15 cellular contexts compared by ENCODE assay signal in the genomic region with DNA sequence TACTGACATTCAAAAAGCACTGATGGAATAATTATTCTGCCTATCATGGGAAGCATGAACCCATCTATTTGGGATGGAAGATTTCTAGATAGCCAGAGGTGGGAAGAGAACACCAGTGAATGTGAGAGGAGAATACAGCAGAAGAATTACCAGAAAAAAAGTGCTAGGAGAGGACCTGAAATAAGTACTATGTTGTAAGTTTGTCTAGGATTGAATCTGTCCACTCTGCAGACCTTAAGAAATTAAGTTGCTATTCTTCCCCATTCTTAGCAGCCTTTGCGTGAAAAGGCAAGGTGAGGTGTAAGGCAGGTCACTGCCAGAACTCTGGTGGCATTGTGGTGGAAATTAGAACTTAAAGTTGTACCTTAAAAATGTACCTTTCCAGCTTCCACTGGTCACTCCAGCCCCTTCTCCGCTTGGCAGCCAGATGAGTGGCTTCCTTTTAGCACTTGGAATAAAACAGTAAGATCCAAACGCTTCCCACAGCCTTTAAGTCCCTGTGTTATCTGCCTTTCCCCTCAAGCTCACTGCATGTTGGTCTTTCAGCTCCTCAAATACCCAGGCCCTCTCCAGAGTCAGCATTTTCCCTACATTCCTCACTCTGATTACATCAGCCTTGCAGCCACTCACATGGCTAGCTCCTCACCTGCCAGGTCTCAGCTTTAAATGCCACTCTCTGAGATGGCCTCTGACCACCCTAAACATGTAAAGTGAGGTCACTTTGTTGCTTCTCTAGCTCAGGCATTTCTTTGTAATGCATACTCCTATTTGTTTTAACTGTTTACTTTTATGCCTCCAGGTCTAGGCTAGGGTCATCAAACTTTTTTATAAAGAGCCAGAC.
DNase-seq lines count a peak whose midpoint lies in the region; ATAC-seq and TF ChIP-seq lines count a peak whose summit lies in the region.
"Had no signal": no experiment of that assay in that cellular context is flagged by ENCODE, and none has a peak within 500 bp of the region (broad histone marks: within the 10 kb centered on the region; RNA-seq: fewer than 3 reads in every experiment).

No MANE protein-coding gene starts in this region.

- H3K79me2 ChIP-seq in HCT116 (ENCODE audit: insufficient read depth, low read length) = peaks cover 28% of the 10 kb centered on the region

- TF ChIP-seq CTCF in C4-2B (conservative IDR thresholded peaks at IDR 0.05) = no peak
- no peak for TF ChIP-seq CTCF in HCT116 (IDR thresholded peaks at IDR 0.05 in 2 of 3, conservative IDR thresholded peaks at IDR 0.05 in 1 of 3; ENCODE audit: borderline replicate concordance in 1 of 3, insufficient read depth in 1 of 3, low read depth in 2 of 3, low read length in 2 of 3)

- H4K20me1 ChIP-seq in HCT116 (ENCODE audit: insufficient read depth) = peaks cover 38% of the 10 kb centered on the region; the same call in 1 of the 2 replicates

- H3K36me3 Mint-ChIP-seq in activated T-helper 1 cell treated with anti-CD3 and anti-CD28 coated beads, Interleukin-12 subunit alpha, Interleukin-12 subunit beta, Interleukin-2, Interleukin-4 antibody, amounts not matched to agents 30 ng/mL and 10 ng/mL and 1 ng/mL, durations not matched to agents 14 hours and 24 hours and 36 hours (ENCODE audit: low read depth) = peaks cover 55% of the 10 kb centered on the region

- H2AFZ ChIP-seq in HCT116 (ENCODE audit: low read depth, low read length, poor library complexity, severe bottlenecking) = no peak overlapping the region

- peaks cover 4 to 10% of the 10 kb centered on the region in 2 experiments; a peak in 3 of 4 replicates for H3K4me1 ChIP-seq in HCT116 (ENCODE audit: control insufficient read depth in 1 of 2, insufficient read depth in 2 of 2, low read length in 2 of 2)

- peak overlapping the region; percentile 35 for H3K27ac Mint-ChIP-seq in activated T-helper 1 cell treated with anti-CD3 and anti-CD28 coated beads, Interleukin-12 subunit alpha, Interleukin-12 subunit beta, Interleukin-2, Interleukin-4 antibody, amounts not matched to agents 30 ng/mL and 10 ng/mL and 1 ng/mL, durations not matched to agents 14 hours and 24 hours and 36 hours
- H3K27ac Mint-ChIP-seq: activated CD8-positive, alpha-beta memory T cell treated with anti-CD3 and anti-CD28 coated beads, Interleukin-2, amount 10 ng/mL, durations not matched to agents 7 days and 5 days had no signal

- no peak overlapping the region for H3K9ac ChIP-seq in HCT116 (ENCODE audit: low read length)

- no peak overlapping the region for H3K4me2 ChIP-seq in HCT116 (ENCODE audit: low read length)

- no peaks in the 10 kb centered on the region for H3K9me3 Mint-ChIP-seq in activated T-helper 1 cell treated with anti-CD3 and anti-CD28 coated beads, Interleukin-12 subunit alpha, Interleukin-12 subunit beta, Interleukin-2, Interleukin-4 antibody, amounts not matched to agents 30 ng/mL and 10 ng/mL and 1 ng/mL, durations not matched to agents 14 hours and 24 hours and 36 hours
- H3K9me3 Mint-ChIP-seq: CD14-positive monocyte had no signal

- BruUV-seq in HCT116 (replicated peaks; lab: Mats Ljungman, UMichigan) = no TSS peak

- no peak for DNase-seq in HCT116 (ENCODE audit: low read depth, low spot score)
- no peak for DNase-seq in activated T-helper 1 cell treated with anti-CD3 and anti-CD28 coated beads, Interleukin-12 subunit alpha, Interleukin-12 subunit beta, Interleukin-2, Interleukin-4 antibody, amounts not matched to agents 30 ng/mL and 10 ng/mL and 1 ng/mL, durations not matched to agents 14 hours and 24 hours and 36 hours (ENCODE audit: low spot score)
- DNase-seq in kidney tubule cell (ENCODE audit: low spot score) = peak; percentile 14
- DNase-seq in amniotic stem cell (lab: John Stamatoyannopoulos, UW) = no peak
- DNase-seq in NCI-H1930 (lab: John Stamatoyannopoulos, UW) = no peak
- DNase-seq in stimulated activated CD4-positive, alpha-beta T cell treated with anti-CD3 and anti-CD28 coated beads, Interleukin-4, amount 100 ng/mL, for 4 hours = no peak
- DNase-seq: activated CD8-positive, alpha-beta memory T cell treated with anti-CD3 and anti-CD28 coated beads, Interleukin-2, amount 10 ng/mL, durations not matched to agents 7 days and 5 days; left ventricle myocardium superior; NCI-H1048; NCI-H526 treated with DMSO at 0.1 percent for 48 hours; posterior cingulate gyrus had no signal

- H3K9me2 ChIP-seq in HCT116 (ENCODE audit: insufficient read depth) = no peaks in the 10 kb centered on the region

- ATAC-seq in HCT116 = peak; percentile 35
- no peak for ATAC-seq in activated CD4-positive, CD25-positive, alpha-beta regulatory T cell treated with anti-CD3 and anti-CD28 coated beads, Interleukin-2, amount 50 U/mL, for 24 hours
- ATAC-seq: activated CD8-positive, alpha-beta memory T cell treated with anti-CD3 and anti-CD28 coated beads, Interleukin-2, amount 10 ng/mL, durations not matched to agents 7 days and 5 days; left ventricle myocardium superior had no signal

- intact Hi-C loops in HCT116 (cut with micrococcal nuclease) = no loop called here
- intact Hi-C loops in activated T-helper 1 cell treated with anti-CD3 and anti-CD28 coated beads, Interleukin-12 subunit alpha, Interleukin-12 subunit beta, Interleukin-2, Interleukin-4 antibody, amounts not matched to agents 30 ng/mL and 10 ng/mL and 1 ng/mL, durations not matched to agents 14 hours and 24 hours and 36 hours (cut with micrococcal nuclease) = loop anchor here (10.0 kb wide), 1 partner anchor 1349 kb away; a partner anchor contains a TSS

- POLR2A ChIA-PET in HCT116 (lab: Charles Lee) = no interaction called here

- RAD21 ChIA-PET in HCT116 (lab: Charles Lee; ENCODE audit: low non-redundant PET in 1 of 2, low total read pairs in 2 of 2, uncharacterized antibody in 2 of 2, unreplicated experiment in 2 of 2) = interaction anchor here in 1 of 2 experiments (0.7 kb wide), 1 partner anchor 798 kb away, joined by 5 read pairs; no protein-coding TSS in a partner anchor

- H3K27ac ChIP-seq in C4-2B (peak overlapping the region; percentile 29), HCT116 (ENCODE audit: low read depth, low read length) (no peak overlapping the region)
- H3K27ac ChIP-seq: breast epithelium had no signal

- TF ChIP-seq RAD21 in HCT116 (IDR thresholded peaks at IDR 0.05; ENCODE audit: low read depth) = no peak

- CTCF ChIA-PET in HCT116 (lab: Charles Lee) = interaction anchor here (1.2 kb wide), 1 partner anchor 254 kb away, joined by 3 read pairs; no protein-coding TSS in a partner anchor

- H3K4me3 Mint-ChIP-seq in activated T-helper 1 cell treated with anti-CD3 and anti-CD28 coated beads, Interleukin-12 subunit alpha, Interleukin-12 subunit beta, Interleukin-2, Interleukin-4 antibody, amounts not matched to agents 30 ng/mL and 10 ng/mL and 1 ng/mL, durations not matched to agents 14 hours and 24 hours and 36 hours = no peak overlapping the region
- H3K4me3 Mint-ChIP-seq: activated CD8-positive, alpha-beta memory T cell treated with anti-CD3 and anti-CD28 coated beads, Interleukin-2, amount 10 ng/mL, durations not matched to agents 7 days and 5 days; CD14-positive monocyte had no signal

- H3K9me3 ChIP-seq in HCT116 (ENCODE audit: control insufficient read depth in 1 of 2, insufficient read depth in 1 of 2, low read depth in 1 of 2, low read length in 2 of 2) = no peaks in the 10 kb centered on the region
- H3K9me3 ChIP-seq: breast epithelium had no signal

- peaks cover 37 to 46% of the 10 kb centered on the region in 2 experiments for H3K36me3 ChIP-seq in HCT116 (ENCODE audit: control insufficient read depth in 1 of 2, insufficient read depth in 2 of 2, low read length in 2 of 2)
- H3K36me3 ChIP-seq: breast epithelium had no signal

- TF ChIP-seq POLR2A in HCT116 (IDR thresholded peaks at IDR 0.05; ENCODE audit: borderline replicate concordance, extremely low read depth, insufficient read depth, insufficient read length) = no peak

- no peaks in the 10 kb centered on the region for H3K27me3 Mint-ChIP-seq in activated T-helper 1 cell treated with anti-CD3 and anti-CD28 coated beads, Interleukin-12 subunit alpha, Interleukin-12 subunit beta, Interleukin-2, Interleukin-4 antibody, amounts not matched to agents 30 ng/mL and 10 ng/mL and 1 ng/mL, durations not matched to agents 14 hours and 24 hours and 36 hours (ENCODE audit: insufficient read depth)
- H3K27me3 Mint-ChIP-seq: activated CD8-positive, alpha-beta memory T cell treated with anti-CD3 and anti-CD28 coated beads, Interleukin-2, amount 10 ng/mL, durations not matched to agents 7 days and 5 days had no signal

- H3K27me3 ChIP-seq in HCT116 (ENCODE audit: insufficient read depth, low read length) = no peaks in the 10 kb centered on the region
- H3K27me3 ChIP-seq: breast epithelium had no signal

- no peak overlapping the region for H3K4me3 ChIP-seq in HCT116 (replicated peaks in 1 of 2; ENCODE audit: low read depth in 1 of 2, low read length in 2 of 2)
- H3K4me3 ChIP-seq: breast epithelium had no signal

- peaks cover 24% of the 10 kb centered on the region for H3K4me1 Mint-ChIP-seq in activated T-helper 1 cell treated with anti-CD3 and anti-CD28 coated beads, Interleukin-12 subunit alpha, Interleukin-12 subunit beta, Interleukin-2, Interleukin-4 antibody, amounts not matched to agents 30 ng/mL and 10 ng/mL and 1 ng/mL, durations not matched to agents 14 hours and 24 hours and 36 hours (ENCODE audit: low read depth)

TF ChIP-seq in HCT116, 20 proteins besides CTCF, POLR2A, EP300 and RAD21:
- TF ChIP-seq FOSL1 (IDR thresholded peaks at IDR 0.05; ENCODE audit: low read depth) (no peak), POLR2AphosphoS5 (IDR thresholded peaks at IDR 0.05; ENCODE audit: low read depth, low read length) (peak; percentile 42; the same call in 1 of the 2 replicates), SIN3A (IDR thresholded peaks at IDR 0.05; ENCODE audit: low read depth) (no peak), ZNF274 (IDR thresholded peaks at IDR 0.05; ENCODE audit: low read depth, low read length) (no peak)
- TF ChIP-seq, protein P1, sequence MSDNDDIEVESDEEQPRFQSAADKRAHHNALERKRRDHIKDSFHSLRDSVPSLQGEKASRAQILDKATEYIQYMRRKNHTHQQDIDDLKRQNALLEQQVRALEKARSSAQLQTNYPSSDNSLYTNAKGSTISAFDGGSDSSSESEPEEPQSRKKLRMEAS (IDR thresholded peaks at IDR 0.05) = peak; percentile 73
